17 cellular contexts compared by ENCODE assay signal in the genomic region with DNA sequence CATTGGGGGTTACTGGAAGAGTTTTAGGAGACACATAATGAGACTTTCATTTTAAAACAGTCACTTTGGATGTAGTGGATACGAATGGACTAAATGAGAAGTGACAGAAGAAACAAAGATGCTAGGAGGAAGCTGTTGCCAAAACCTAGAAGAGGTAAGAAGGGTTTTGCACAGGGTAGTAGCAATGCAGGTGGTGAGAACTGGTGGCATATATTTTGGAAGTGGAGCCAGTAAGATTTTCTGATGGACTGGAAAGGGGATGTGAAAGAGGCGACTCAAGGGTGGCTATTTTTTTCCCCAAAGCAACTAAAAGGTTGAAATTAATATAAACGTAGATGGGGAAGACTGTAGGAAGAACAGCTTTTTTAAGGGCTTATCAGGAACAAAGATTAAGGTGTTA.
DNase-seq lines count a peak whose midpoint lies in the region; ATAC-seq, FAIRE-seq and TF ChIP-seq lines count a peak whose summit lies in the region.
"Had no signal": no experiment of that assay in that cellular context is flagged by ENCODE, and none has a peak within 500 bp of the region (broad histone marks: within the 10 kb centered on the region; RNA-seq: fewer than 3 reads in every experiment).

No MANE protein-coding gene starts in this region.

- H3K27me3 ChIP-seq in mammary epithelial cell (ENCODE audit: insufficient read depth, low read length) = no peaks in the 10 kb centered on the region
- no peaks in the 10 kb centered on the region for H3K27me3 ChIP-seq in RWPE2 (ENCODE audit: insufficient read depth, poor library complexity, severe bottlenecking)
- H3K27me3 ChIP-seq: BE2C had no signal

- BruUV-seq in MCF 10A (replicated peaks; lab: Mats Ljungman, UMichigan) = no TSS peak
- BruUV-seq in mammary epithelial cell (replicated peaks; lab: Mats Ljungman, UMichigan) = no TSS peak

- H3K36me3 ChIP-seq in mammary epithelial cell (ENCODE audit: insufficient read depth, low read length) = peaks cover 20% of the 10 kb centered on the region
- H3K36me3 ChIP-seq in RWPE2 (ENCODE audit: low read depth) = peaks cover 11% of the 10 kb centered on the region
- H3K36me3 ChIP-seq: BE2C had no signal

- H3K4me1 Mint-ChIP-seq in MCF 10A (ENCODE audit: insufficient read depth, unreplicated experiment) = peaks cover 16% of the 10 kb centered on the region
- H3K4me1 Mint-ChIP-seq in stimulated activated effector memory CD8-positive, alpha-beta T cell treated with anti-CD3 and anti-CD28 coated beads, Interleukin-12 subunit alpha, Interleukin-12 subunit beta, amount 100 ng/mL, for 72 hours = no peaks in the 10 kb centered on the region

- no peak overlapping the region for H2AFZ ChIP-seq in mammary epithelial cell (ENCODE audit: low read depth, low read length)

- ATAC-seq in RWPE2 (ENCODE audit: low read depth) (no peak), esophagus mucosa (no peak)
- no peak for ATAC-seq in stimulated activated effector memory CD8-positive, alpha-beta T cell treated with anti-CD3 and anti-CD28 coated beads, Interleukin-12 subunit alpha, Interleukin-12 subunit beta, amount 100 ng/mL, for 72 hours
- ATAC-seq: CD8-positive, alpha-beta T cell had no signal

- H3K27ac ChIP-seq in mammary epithelial cell (ENCODE audit: insufficient read depth, low read depth, low read length) = no peak overlapping the region
- peak overlapping the region; percentile 89 for H3K27ac ChIP-seq in RWPE2 (ENCODE audit: poor library complexity, severe bottlenecking)
- H3K27ac ChIP-seq: C4-2B had no signal

- no peak overlapping the region for H3K9ac ChIP-seq in mammary epithelial cell (ENCODE audit: insufficient read depth, low read length)

- H3K4me1 ChIP-seq in mammary epithelial cell (ENCODE audit: insufficient read depth, low read length) = peaks cover 16% of the 10 kb centered on the region
- H3K4me1 ChIP-seq in RWPE2 (ENCODE audit: insufficient read depth, poor library complexity, severe bottlenecking) = peaks cover 22% of the 10 kb centered on the region
- H3K4me1 ChIP-seq: BE2C had no signal

- H3K4me3 Mint-ChIP-seq in MCF 10A (ENCODE audit: unreplicated experiment) = no peak overlapping the region
- H3K4me3 Mint-ChIP-seq in stimulated activated effector memory CD8-positive, alpha-beta T cell treated with anti-CD3 and anti-CD28 coated beads, Interleukin-12 subunit alpha, Interleukin-12 subunit beta, amount 100 ng/mL, for 72 hours = no peak overlapping the region
- H3K4me3 Mint-ChIP-seq: CD8-positive, alpha-beta T cell had no signal

- peak overlapping the region; percentile 2 for H3K27ac Mint-ChIP-seq in MCF 10A (ENCODE audit: low read depth, unreplicated experiment)
- H3K27ac Mint-ChIP-seq in stimulated activated effector memory CD8-positive, alpha-beta T cell treated with anti-CD3 and anti-CD28 coated beads, Interleukin-12 subunit alpha, Interleukin-12 subunit beta, amount 100 ng/mL, for 72 hours = peak overlapping the region; percentile 11
- H3K27ac Mint-ChIP-seq: CD8-positive, alpha-beta T cell had no signal

- no peak for DNase-seq in MCF 10A (ENCODE audit: unreplicated experiment)
- no peak for DNase-seq in mammary epithelial cell
- no peak for DNase-seq in GM12891 (ENCODE audit: insufficient read length, low spot score)
- DNase-seq in RWPE2 (ENCODE audit: low spot score) = no peak
- no peak for DNase-seq in stimulated activated effector memory CD8-positive, alpha-beta T cell treated with anti-CD3 and anti-CD28 coated beads, Interleukin-12 subunit alpha, Interleukin-12 subunit beta, amount 100 ng/mL, for 72 hours (ENCODE audit: low spot score in 2 of 2)
- no peak for DNase-seq in anterior cingulate cortex (lab: John Stamatoyannopoulos, UW)
- no peak for DNase-seq in glomerular visceral epithelial cell (ENCODE audit: extremely low spot score)
- DNase-seq: BE2C; CD8-positive, alpha-beta T cell; COR-L47; DND-41; GDM1; HCEC 1CT; IMR-90 had no signal

- TF ChIP-seq POLR2A in GM12891 (IDR thresholded peaks at IDR 0.05; ENCODE audit: low read depth, low read length) = no peak

- intact Hi-C loops in MCF 10A (cut with micrococcal nuclease) = loop anchor here (10.0 kb wide), 1 partner anchor 754 kb away; no protein-coding TSS in a partner anchor
- intact Hi-C loops in mammary epithelial cell (cut with micrococcal nuclease) = loop anchor here (5.0 kb wide), 1 partner anchor 941 kb away; no protein-coding TSS in a partner anchor

- in situ Hi-C loops in mammary epithelial cell (cut with MboI; ENCODE audit: low sequenced_read_pairs in 2 of 2) = no loop called here

- POLR2A ChIA-PET in MCF 10A (lab: Yijun Ruan, JAX) = interaction anchor here (0.7 kb wide), 1 partner anchor 14 kb away, joined by 3 read pairs; no protein-coding TSS in a partner anchor

- no peak overlapping the region for H3K4me2 ChIP-seq in mammary epithelial cell (ENCODE audit: insufficient read depth, low read depth, low read length)

- dilution Hi-C loops in mammary epithelial cell (cut with HindIII; ENCODE audit: low sequenced_read_pairs) = no loop called here

- H3K9me3 ChIP-seq in mammary epithelial cell (replicated peaks; ENCODE audit: insufficient read depth, low read length) = no peaks in the 10 kb centered on the region
- no peaks in the 10 kb centered on the region for H3K9me3 ChIP-seq in RWPE2 (ENCODE audit: severe bottlenecking)
- H3K9me3 ChIP-seq: BE2C had no signal

- H4K20me1 ChIP-seq in mammary epithelial cell (ENCODE audit: insufficient read depth, low read length) = no peaks in the 10 kb centered on the region

- H3K27me3 Mint-ChIP-seq in MCF 10A (ENCODE audit: insufficient read depth, unreplicated experiment) = no peaks in the 10 kb centered on the region

- WGBS in mammary epithelial cell (ENCODE audit: low coverage, missing lambda C conversion rate) = 94% methylated on average over 3 of the region's 3 CpGs

- FAIRE-seq in GM12891 (lab: Jason Lieb, UNC) = no peak
- FAIRE-seq: A204.1 had no signal

- H3K4me3 ChIP-seq in mammary epithelial cell (replicated peaks in 1 of 3; ENCODE audit: insufficient read depth in 1 of 3, low read depth in 2 of 3, low read length in 3 of 3) (no peak overlapping the region), RWPE2 (ENCODE audit: severe bottlenecking) (no peak overlapping the region)

- CTCF ChIA-PET in MCF 10A (lab: Yijun Ruan, JAX) (no interaction called here), mammary epithelial cell (lab: Charles Lee; ENCODE audit: low non-redundant PET) (no interaction called here)

- TF ChIP-seq CTCF in MCF 10A (IDR thresholded peaks at IDR 0.05; ENCODE audit: unreplicated experiment) = no peak
- no peak for TF ChIP-seq CTCF in mammary epithelial cell (conservative IDR thresholded peaks at IDR 0.05 in 1 of 2, IDR thresholded peaks at IDR 0.05 in 1 of 2; ENCODE audit: extremely low read depth in 1 of 2, insufficient read depth in 1 of 2, low read depth in 1 of 2, low read length in 2 of 2)
- no peak for TF ChIP-seq CTCF in RWPE2 (IDR thresholded peaks at IDR 0.05; ENCODE audit: poor library complexity, severe bottlenecking)

- no peaks in the 10 kb centered on the region for H3K36me3 Mint-ChIP-seq in MCF 10A (ENCODE audit: insufficient read depth, unreplicated experiment)
- H3K36me3 Mint-ChIP-seq in stimulated activated effector memory CD8-positive, alpha-beta T cell treated with anti-CD3 and anti-CD28 coated beads, Interleukin-12 subunit alpha, Interleukin-12 subunit beta, amount 100 ng/mL, for 72 hours = peaks cover 25% of the 10 kb centered on the region

- H3K9me3 Mint-ChIP-seq in MCF 10A (ENCODE audit: unreplicated experiment) = peaks cover 9% of the 10 kb centered on the region
- no peaks in the 10 kb centered on the region for H3K9me3 Mint-ChIP-seq in stimulated activated effector memory CD8-positive, alpha-beta T cell treated with anti-CD3 and anti-CD28 coated beads, Interleukin-12 subunit alpha, Interleukin-12 subunit beta, amount 100 ng/mL, for 72 hours
- H3K9me3 Mint-ChIP-seq: CD8-positive, alpha-beta T cell had no signal

- no peaks in the 10 kb centered on the region for H3K79me2 ChIP-seq in mammary epithelial cell (ENCODE audit: insufficient read depth, low read length)

TF ChIP-seq in GM12891, 5 proteins besides CTCF, POLR2A, EP300 and RAD21:
- TF ChIP-seq POLR2AphosphoS5 (IDR thresholded peaks at IDR 0.05; ENCODE audit: low read depth, low read length) (no peak), TAF1 (IDR thresholded peaks at IDR 0.05; ENCODE audit: low read depth, low read length) (no peak), POU2F2 (IDR thresholded peaks at IDR 0.05; ENCODE audit: low read depth, low read length) (no peak), PAX5 (IDR thresholded peaks at IDR 0.05; ENCODE audit: insufficient read depth, low read length, severe bottlenecking) (no peak), SPI1 (IDR thresholded peaks at IDR 0.05; ENCODE audit: low read depth, low read length) (0 out of 2 replicates have a peak, but pooled peaks have one; percentile 19)
